ENCODE assay signal across 2 cellular contexts in the genomic region with DNA sequence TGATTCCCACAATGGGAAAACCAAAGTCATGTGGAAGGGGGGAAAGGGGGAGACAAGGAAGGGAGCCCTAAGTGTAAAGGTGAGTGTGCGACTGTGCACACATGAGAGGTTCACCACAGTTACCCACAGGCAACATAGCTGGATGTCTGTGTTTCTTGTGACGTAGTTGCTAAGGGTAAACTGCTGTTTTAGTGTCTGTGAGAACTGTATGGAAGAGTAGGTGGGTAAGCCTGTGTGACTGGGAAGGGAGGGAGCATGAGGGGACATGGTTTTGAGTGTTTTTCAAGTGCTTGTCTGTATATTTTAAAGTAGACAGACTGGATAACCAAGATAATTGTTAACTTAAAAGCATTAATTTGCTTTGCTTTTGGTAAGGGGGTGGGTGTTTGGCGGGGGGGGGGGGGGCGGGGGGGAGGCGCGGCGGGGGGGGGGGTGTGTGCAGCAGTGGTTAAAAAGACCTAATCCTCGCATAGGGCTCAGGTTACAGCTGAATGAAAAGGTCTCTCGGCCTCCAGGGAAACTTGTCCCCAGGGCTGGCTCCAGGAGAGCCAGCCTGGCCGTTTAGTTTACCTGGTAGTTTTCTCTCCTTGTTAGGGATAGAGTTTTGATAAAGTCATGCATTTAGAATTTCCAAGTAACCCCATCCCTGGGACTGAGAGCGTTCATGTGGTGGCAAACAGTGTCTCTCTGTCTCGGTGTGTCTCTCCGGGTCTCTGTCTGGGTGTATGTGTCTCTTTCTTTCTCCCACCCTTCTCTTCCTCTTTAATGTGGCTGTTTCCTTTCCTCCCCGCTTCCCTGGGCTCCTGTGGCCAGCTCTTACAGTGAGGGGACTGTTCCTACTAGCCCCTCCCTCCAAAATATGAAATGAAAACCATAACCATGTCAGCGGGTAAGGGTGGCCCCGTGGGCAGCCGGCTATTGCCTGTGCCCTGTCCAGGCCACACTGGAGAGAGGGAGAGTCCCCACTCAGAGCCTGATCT.
TF ChIP-seq lines count a peak whose summit lies in the region.

No MANE protein-coding gene starts in this region.

TF ChIP-seq in HEK293, 187 proteins besides CTCF, POLR2A, EP300 and RAD21:
- TF ChIP-seq, protein P1, sequence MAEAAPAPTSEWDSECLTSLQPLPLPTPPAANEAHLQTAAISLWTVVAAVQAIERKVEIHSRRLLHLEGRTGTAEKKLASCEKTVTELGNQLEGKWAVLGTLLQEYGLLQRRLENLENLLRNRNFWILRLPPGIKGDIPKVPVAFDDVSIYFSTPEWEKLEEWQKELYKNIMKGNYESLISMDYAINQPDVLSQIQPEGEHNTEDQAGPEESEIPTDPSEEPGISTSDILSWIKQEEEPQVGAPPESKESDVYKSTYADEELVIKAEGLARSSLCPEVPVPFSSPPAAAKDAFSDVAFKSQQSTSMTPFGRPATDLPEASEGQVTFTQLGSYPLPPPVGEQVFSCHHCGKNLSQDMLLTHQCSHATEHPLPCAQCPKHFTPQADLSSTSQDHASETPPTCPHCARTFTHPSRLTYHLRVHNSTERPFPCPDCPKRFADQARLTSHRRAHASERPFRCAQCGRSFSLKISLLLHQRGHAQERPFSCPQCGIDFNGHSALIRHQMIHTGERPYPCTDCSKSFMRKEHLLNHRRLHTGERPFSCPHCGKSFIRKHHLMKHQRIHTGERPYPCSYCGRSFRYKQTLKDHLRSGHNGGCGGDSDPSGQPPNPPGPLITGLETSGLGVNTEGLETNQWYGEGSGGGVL (tag by site-specific recombination; IDR thresholded peaks at IDR 0.05), result peak; percentile 38; the same call in 1 of the 2 replicates
- TF ChIP-seq ZNF341 (tag by site-specific recombination; IDR thresholded peaks at IDR 0.05; ENCODE audit: low read depth) (peak; percentile 96), IKZF3 (tag by site-specific recombination; IDR thresholded peaks at IDR 0.05) (0 out of 2 replicates have a peak, but pooled peaks have one; percentile 25), HOXD13 (CRISPR knock-in tag; IDR thresholded peaks at IDR 0.05; ENCODE audit: borderline replicate concordance) (no peak), HOXC10 (CRISPR knock-in tag; IDR thresholded peaks at IDR 0.05) (no peak), WT1 (tag by site-specific recombination; IDR thresholded peaks at IDR 0.05) (0 out of 2 replicates have a peak, but pooled peaks have one; percentile 8), ZFHX2 (tag by site-specific recombination; conservative IDR thresholded peaks at IDR 0.05) (0 out of 2 replicates have a peak, but pooled peaks have one; percentile 26), GLIS1 (tag by site-specific recombination; IDR thresholded peaks at IDR 0.05) (peak; percentile 50)
- TF ChIP-seq, protein P2, sequence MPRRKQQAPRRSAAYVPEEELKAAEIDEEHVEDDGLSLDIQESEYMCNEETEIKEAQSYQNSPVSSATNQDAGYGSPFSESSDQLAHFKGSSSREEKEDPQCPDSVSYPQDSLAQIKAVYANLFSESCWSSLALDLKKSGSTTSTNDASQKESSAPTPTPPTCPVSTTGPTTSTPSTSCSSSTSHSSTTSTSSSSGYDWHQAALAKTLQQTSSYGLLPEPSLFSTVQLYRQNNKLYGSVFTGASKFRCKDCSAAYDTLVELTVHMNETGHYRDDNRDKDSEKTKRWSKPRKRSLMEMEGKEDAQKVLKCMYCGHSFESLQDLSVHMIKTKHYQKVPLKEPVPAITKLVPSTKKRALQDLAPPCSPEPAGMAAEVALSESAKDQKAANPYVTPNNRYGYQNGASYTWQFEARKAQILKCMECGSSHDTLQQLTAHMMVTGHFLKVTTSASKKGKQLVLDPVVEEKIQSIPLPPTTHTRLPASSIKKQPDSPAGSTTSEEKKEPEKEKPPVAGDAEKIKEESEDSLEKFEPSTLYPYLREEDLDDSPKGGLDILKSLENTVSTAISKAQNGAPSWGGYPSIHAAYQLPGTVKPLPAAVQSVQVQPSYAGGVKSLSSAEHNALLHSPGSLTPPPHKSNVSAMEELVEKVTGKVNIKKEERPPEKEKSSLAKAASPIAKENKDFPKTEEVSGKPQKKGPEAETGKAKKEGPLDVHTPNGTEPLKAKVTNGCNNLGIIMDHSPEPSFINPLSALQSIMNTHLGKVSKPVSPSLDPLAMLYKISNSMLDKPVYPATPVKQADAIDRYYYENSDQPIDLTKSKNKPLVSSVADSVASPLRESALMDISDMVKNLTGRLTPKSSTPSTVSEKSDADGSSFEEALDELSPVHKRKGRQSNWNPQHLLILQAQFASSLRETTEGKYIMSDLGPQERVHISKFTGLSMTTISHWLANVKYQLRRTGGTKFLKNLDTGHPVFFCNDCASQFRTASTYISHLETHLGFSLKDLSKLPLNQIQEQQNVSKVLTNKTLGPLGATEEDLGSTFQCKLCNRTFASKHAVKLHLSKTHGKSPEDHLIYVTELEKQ (tag by site-specific recombination; IDR thresholded peaks at IDR 0.05; ENCODE audit: borderline replicate concordance), result no peak
- TF ChIP-seq, protein P3, sequence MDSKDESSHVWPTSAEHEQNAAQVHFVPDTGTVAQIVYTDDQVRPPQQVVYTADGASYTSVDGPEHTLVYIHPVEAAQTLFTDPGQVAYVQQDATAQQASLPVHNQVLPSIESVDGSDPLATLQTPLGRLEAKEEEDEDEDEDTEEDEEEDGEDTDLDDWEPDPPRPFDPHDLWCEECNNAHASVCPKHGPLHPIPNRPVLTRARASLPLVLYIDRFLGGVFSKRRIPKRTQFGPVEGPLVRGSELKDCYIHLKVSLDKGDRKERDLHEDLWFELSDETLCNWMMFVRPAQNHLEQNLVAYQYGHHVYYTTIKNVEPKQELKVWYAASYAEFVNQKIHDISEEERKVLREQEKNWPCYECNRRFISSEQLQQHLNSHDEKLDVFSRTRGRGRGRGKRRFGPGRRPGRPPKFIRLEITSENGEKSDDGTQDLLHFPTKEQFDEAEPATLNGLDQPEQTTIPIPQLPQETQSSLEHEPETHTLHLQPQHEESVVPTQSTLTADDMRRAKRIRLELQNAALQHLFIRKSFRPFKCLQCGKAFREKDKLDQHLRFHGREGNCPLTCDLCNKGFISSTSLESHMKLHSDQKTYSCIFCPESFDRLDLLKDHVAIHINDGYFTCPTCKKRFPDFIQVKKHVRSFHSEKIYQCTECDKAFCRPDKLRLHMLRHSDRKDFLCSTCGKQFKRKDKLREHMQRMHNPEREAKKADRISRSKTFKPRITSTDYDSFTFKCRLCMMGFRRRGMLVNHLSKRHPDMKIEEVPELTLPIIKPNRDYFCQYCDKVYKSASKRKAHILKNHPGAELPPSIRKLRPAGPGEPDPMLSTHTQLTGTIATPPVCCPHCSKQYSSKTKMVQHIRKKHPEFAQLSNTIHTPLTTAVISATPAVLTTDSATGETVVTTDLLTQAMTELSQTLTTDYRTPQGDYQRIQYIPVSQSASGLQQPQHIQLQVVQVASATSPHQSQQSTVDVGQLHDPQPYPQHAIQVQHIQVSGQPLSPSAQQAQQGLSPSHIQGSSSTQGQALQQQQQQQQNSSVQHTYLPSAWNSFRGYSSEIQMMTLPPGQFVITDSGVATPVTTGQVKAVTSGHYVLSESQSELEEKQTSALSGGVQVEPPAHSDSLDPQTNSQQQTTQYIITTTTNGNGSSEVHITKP (tag by site-specific recombination; IDR thresholded peaks at IDR 0.05), result peak; percentile 28; the same call in 1 of the 2 replicates

TF ChIP-seq in neural cell, 6 proteins besides CTCF, POLR2A, EP300 and RAD21 (continued from another document):
- TF ChIP-seq, protein P4, sequence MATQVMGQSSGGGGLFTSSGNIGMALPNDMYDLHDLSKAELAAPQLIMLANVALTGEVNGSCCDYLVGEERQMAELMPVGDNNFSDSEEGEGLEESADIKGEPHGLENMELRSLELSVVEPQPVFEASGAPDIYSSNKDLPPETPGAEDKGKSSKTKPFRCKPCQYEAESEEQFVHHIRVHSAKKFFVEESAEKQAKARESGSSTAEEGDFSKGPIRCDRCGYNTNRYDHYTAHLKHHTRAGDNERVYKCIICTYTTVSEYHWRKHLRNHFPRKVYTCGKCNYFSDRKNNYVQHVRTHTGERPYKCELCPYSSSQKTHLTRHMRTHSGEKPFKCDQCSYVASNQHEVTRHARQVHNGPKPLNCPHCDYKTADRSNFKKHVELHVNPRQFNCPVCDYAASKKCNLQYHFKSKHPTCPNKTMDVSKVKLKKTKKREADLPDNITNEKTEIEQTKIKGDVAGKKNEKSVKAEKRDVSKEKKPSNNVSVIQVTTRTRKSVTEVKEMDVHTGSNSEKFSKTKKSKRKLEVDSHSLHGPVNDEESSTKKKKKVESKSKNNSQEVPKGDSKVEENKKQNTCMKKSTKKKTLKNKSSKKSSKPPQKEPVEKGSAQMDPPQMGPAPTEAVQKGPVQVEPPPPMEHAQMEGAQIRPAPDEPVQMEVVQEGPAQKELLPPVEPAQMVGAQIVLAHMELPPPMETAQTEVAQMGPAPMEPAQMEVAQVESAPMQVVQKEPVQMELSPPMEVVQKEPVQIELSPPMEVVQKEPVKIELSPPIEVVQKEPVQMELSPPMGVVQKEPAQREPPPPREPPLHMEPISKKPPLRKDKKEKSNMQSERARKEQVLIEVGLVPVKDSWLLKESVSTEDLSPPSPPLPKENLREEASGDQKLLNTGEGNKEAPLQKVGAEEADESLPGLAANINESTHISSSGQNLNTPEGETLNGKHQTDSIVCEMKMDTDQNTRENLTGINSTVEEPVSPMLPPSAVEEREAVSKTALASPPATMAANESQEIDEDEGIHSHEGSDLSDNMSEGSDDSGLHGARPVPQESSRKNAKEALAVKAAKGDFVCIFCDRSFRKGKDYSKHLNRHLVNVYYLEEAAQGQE (IDR thresholded peaks at IDR 0.05; ENCODE audit: borderline replicate concordance), result no peak
- TF ChIP-seq EZH2 (IDR thresholded peaks at IDR 0.05; ENCODE audit: borderline replicate concordance, insufficient read depth, low read length, poor library complexity, severe bottlenecking), result no peak
- no peak for TF ChIP-seq POLR2AphosphoS5 (IDR thresholded peaks at IDR 0.05)
TF ChIP-seq in neural cell: peak in this region for 0.
